8 cellular contexts compared by ENCODE assay signal in genomic region chr9:93119953-93120845, GRCh38. TPM values are rescaled to one million over a fixed set of nuclear protein-coding genes. Genes with fewer than 3 reads are reported as not detected.
A peak's percentile ranks its signal among the peaks of the same experiment; 100 is the strongest.
DNase-seq lines count a peak whose midpoint lies in the region; ATAC-seq, FAIRE-seq and TF ChIP-seq lines count a peak whose summit lies in the region.

No MANE protein-coding gene starts in this region.

- intact Hi-C loops in body of pancreas (cut with DNase I): no loop called here

- peak; percentile 97 for FAIRE-seq in RCC 7860 (lab: Jason Lieb, UNC)

- H4K20me1 ChIP-seq in BLaER1: peaks cover 26% of the 10 kb centered on the region; the same call in 1 of the 2 replicates

- no peak overlapping the region for H3K9ac ChIP-seq in BLaER1

- no peaks in the 10 kb centered on the region for H3K27me3 ChIP-seq in BLaER1
- no peaks in the 10 kb centered on the region for H3K27me3 ChIP-seq in body of pancreas

- peak overlapping the region; percentile 47 for H3K4me2 ChIP-seq in BLaER1

- TF ChIP-seq POLR2A in body of pancreas (IDR thresholded peaks at IDR 0.05): no peak

- TF ChIP-seq CTCF in body of pancreas (IDR thresholded peaks at IDR 0.05): peak in 5 of 7 experiments; percentile 23 to 72 (median 62)

- DNase-seq in RCC 7860 (ENCODE audit: low spot score): peak; percentile 96
- DNase-seq in body of pancreas: peak; percentile 84 to 96 (median 93)
- peak; percentile 49 for DNase-seq in inferior parietal cortex (ENCODE audit: extremely low spot score)
- no peak for DNase-seq in NCI-H2227 (lab: John Stamatoyannopoulos, UW; ENCODE audit: unreplicated experiment)

- H3K9me3 ChIP-seq in BLaER1 (no peaks in the 10 kb centered on the region), body of pancreas (no peaks in the 10 kb centered on the region)

- H3K4me1 ChIP-seq in BLaER1 (peaks cover 43% of the 10 kb centered on the region), body of pancreas (peaks cover 16% of the 10 kb centered on the region)

- H3K4me3 ChIP-seq in BLaER1: no peak overlapping the region
- no peak overlapping the region for H3K4me3 ChIP-seq in body of pancreas
- no peak overlapping the region for H3K4me3 ChIP-seq in skin epidermis

- ATAC-seq in GM18873 (IDR thresholded peaks at IDR 0.05; ENCODE audit: low FRiP score, unreplicated experiment) (peak; percentile 76), HG03095 (IDR thresholded peaks at IDR 0.05; ENCODE audit: unreplicated experiment) (peak; percentile 85), body of pancreas (peak; percentile 90)

- H3K36me3 ChIP-seq in BLaER1 (peaks cover 49% of the 10 kb centered on the region), body of pancreas (replicated peaks in 1 of 2; ENCODE audit: insufficient read depth in 1 of 2, low read depth in 2 of 2) (peaks cover 0 to 4% of the 10 kb centered on the region in 2 donors)

- H3K27ac ChIP-seq in BLaER1: peak overlapping the region; percentile 71
- H3K27ac ChIP-seq in body of pancreas: peak overlapping the region in 3 of 4 donors; percentile 11 to 66 (median 62)
- peak overlapping the region in 18 of 21 experiments; percentile 1 to 74 (median 54) for H3K27ac ChIP-seq in skin epidermis

- 37 to 44% methylated on average over 17 to 23 of the region's 23 CpGs for WGBS in body of pancreas, 2 donors

RNA-seq across cellular contexts. Expression of gene NINJ1, which starts 13.9 kb away (rescaled TPM):
- 10 to 100 TPM; 32.6 to 32.9 TPM for total RNA-seq in body of pancreas

RNA-seq across cellular contexts. Expression of gene CARD19, which starts 24.2 kb away (rescaled TPM):
- total RNA-seq in body of pancreas: 10 to 100 TPM in 1 of 2 donors, 1 to 10 TPM in 1; 4.3 to 20.8 TPM
